In the genomic region with DNA sequence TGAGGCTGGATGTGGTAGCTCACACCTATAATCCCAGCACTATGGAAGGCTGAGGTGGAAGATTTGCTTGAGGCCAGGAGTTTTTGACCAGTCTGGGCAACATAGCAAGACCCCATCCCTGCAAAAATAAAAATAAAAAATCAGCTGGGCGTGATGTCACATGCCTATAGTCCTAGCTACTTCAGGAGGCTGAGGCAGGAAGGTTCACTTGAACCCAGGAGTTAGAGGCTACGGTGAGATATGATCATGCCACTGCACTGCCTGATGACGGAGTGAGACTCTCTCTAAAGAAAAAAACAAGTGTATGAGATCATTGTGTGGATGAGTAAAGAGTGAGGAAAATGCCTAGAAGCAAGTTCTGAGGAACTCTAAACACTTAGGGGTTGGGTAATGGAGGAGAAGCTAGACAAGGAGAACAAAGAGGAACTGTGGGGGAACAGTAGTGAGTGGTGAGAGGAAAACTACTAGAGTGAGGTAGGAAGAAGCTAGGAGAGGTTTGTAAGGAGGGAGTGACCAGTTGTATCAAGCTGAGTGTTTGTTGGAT, we compare ENCODE assay signal across 12 cellular contexts. TPM values are rescaled to one million over a fixed set of nuclear protein-coding genes. Genes with fewer than 3 reads are reported as not detected.
DNase-seq lines count a peak whose midpoint lies in the region; ATAC-seq and TF ChIP-seq lines count a peak whose summit lies in the region.
"Had no signal": no experiment of that assay in that cellular context is flagged by ENCODE, and none has a peak within 500 bp of the region (broad histone marks: within the 10 kb centered on the region; RNA-seq: fewer than 3 reads in every experiment).

No MANE protein-coding gene starts in this region.

- WGBS in mesodermal cell (ENCODE audit: insufficient coverage in 2 of 2), 2 experiments, result 90 to 93% methylated on average over 3 of the region's 3 CpGs

- H3K4me3 ChIP-seq in mesodermal cell (ENCODE audit: extremely low read depth, insufficient read depth, low read length, poor library complexity, severe bottlenecking), result no peak overlapping the region

- CTCF ChIA-PET in MCF 10A (lab: Yijun Ruan, JAX), result interaction anchor here (0.5 to 2.5 kb wide), 8 partner anchors 10 to 107 kb away, joined by 3 to 8 read pairs (median 4); no protein-coding TSS in a partner anchor

- peak; percentile 92 for DNase-seq in CD1c-positive myeloid dendritic cell (ENCODE audit: extremely low spot score)
- DNase-seq in NOMO-1 (lab: John Stamatoyannopoulos, UW; ENCODE audit: unreplicated experiment in 2 of 2), result peak; percentile 71 to 78
- peak; percentile 38 for DNase-seq in MCF 10A (ENCODE audit: unreplicated experiment)
- DNase-seq in dedifferentiated amniotic fluid mesenchymal stem cell (ENCODE audit: extremely low spot score), result no peak
- no peak for DNase-seq in GM03348 (ENCODE audit: low spot score)
- DNase-seq in activated T-cell treated with anti-CD3 and anti-CD28 coated beads, Interleukin-2, amount 50 U/mL, for 48 hours, result no peak
- DNase-seq: activated CD4-positive, alpha-beta T cell treated with anti-CD3 and anti-CD28 coated beads, Interleukin-2, amount 10 ng/mL, durations not matched to agents 7 days and 5 days; effector CD4-positive, alpha-beta T cell; natural killer cell; NCI-H1105 treated with DMSO at 0.1 percent for 48 hours had no signal

- H3K27ac ChIP-seq in mesodermal cell (ENCODE audit: low read depth, low read length, severe bottlenecking), result peak overlapping the region; percentile 25

- no peak overlapping the region for H3K27ac Mint-ChIP-seq in MCF 10A (ENCODE audit: low read depth, unreplicated experiment)
- H3K27ac Mint-ChIP-seq: activated CD4-positive, alpha-beta T cell treated with anti-CD3 and anti-CD28 coated beads, Interleukin-2, amount 10 ng/mL, durations not matched to agents 7 days and 5 days; natural killer cell had no signal

- POLR2A ChIA-PET in MCF 10A (lab: Yijun Ruan, JAX), result interaction anchor here (0.9 to 3.5 kb wide), 9 partner anchors 11 to 79 kb away, joined by 3 to 26 read pairs (median 4); a partner anchor contains a TSS

- intact Hi-C loops in MCF 10A (cut with micrococcal nuclease), result no loop called here

- no peaks in the 10 kb centered on the region for H3K27me3 Mint-ChIP-seq in MCF 10A (ENCODE audit: insufficient read depth, unreplicated experiment)
- H3K27me3 Mint-ChIP-seq: activated CD4-positive, alpha-beta T cell treated with anti-CD3 and anti-CD28 coated beads, Interleukin-2, amount 10 ng/mL, durations not matched to agents 7 days and 5 days had no signal

- no peak overlapping the region for H3K4me3 Mint-ChIP-seq in MCF 10A (ENCODE audit: unreplicated experiment)
- H3K4me3 Mint-ChIP-seq: activated CD4-positive, alpha-beta T cell treated with anti-CD3 and anti-CD28 coated beads, Interleukin-2, amount 10 ng/mL, durations not matched to agents 7 days and 5 days; natural killer cell had no signal

- H3K9me3 ChIP-seq in mesodermal cell (ENCODE audit: control insufficient read depth, low read length), result no peaks in the 10 kb centered on the region

- TF ChIP-seq CTCF in MCF 10A (IDR thresholded peaks at IDR 0.05; ENCODE audit: unreplicated experiment), result no peak

- BruUV-seq in MCF 10A (replicated peaks; lab: Mats Ljungman, UMichigan), result no TSS peak

- H3K36me3 Mint-ChIP-seq in MCF 10A (ENCODE audit: insufficient read depth, unreplicated experiment), result no peaks in the 10 kb centered on the region
- H3K36me3 Mint-ChIP-seq: natural killer cell had no signal

- H3K36me3 ChIP-seq in mesodermal cell (ENCODE audit: control insufficient read depth, insufficient read depth, low read length), result peaks cover 25% of the 10 kb centered on the region

- peaks cover 9% of the 10 kb centered on the region for H3K4me1 Mint-ChIP-seq in MCF 10A (ENCODE audit: insufficient read depth, unreplicated experiment)
- H3K4me1 Mint-ChIP-seq: activated CD4-positive, alpha-beta T cell treated with anti-CD3 and anti-CD28 coated beads, Interleukin-2, amount 10 ng/mL, durations not matched to agents 7 days and 5 days; natural killer cell had no signal

- H3K9me3 Mint-ChIP-seq in MCF 10A (ENCODE audit: unreplicated experiment), result no peaks in the 10 kb centered on the region
- H3K9me3 Mint-ChIP-seq: activated CD4-positive, alpha-beta T cell treated with anti-CD3 and anti-CD28 coated beads, Interleukin-2, amount 10 ng/mL, durations not matched to agents 7 days and 5 days; natural killer cell had no signal

- ATAC-seq in GM19397 (IDR thresholded peaks at IDR 0.05; ENCODE audit: unreplicated experiment), result no peak

- H3K4me1 ChIP-seq in mesodermal cell (ENCODE audit: control insufficient read depth, insufficient read depth, low read length, poor library complexity, severe bottlenecking), result peaks cover 2% of the 10 kb centered on the region

RNA-seq across cellular contexts. Expression of a gene that starts 17.0 kb away (rescaled TPM):
- 242 and 281 TPM in 2 replicates for total RNA-seq in MCF 10A (2022)
- 207 TPM for polyA plus RNA-seq in mesodermal cell (2013, experiment 1 of 2)
- 227 TPM for polyA plus RNA-seq in mesodermal cell (2013, experiment 2 of 2)

Comparison
In these comparisons a context has a peak if more than half of its experiments do, and no peak if none do; other contexts are left out.
1. DNase-seq: peak in CD1c-positive myeloid dendritic cell (single experiment), NOMO-1 (2 of 2) and MCF 10A (single experiment); none in dedifferentiated amniotic fluid mesenchymal stem cell (single experiment), GM03348 (single experiment) and activated T-cell treated with anti-CD3 and anti-CD28 coated beads, Interleukin-2, amount 50 U/mL, for 48 hours (0 of 2).